In genomic region chr20:906703-907102, GRCh38 we compare ENCODE assay signal across 17 cellular contexts. TPM values are rescaled to one million over a fixed set of nuclear protein-coding genes. Genes with fewer than 3 reads are reported as not detected.
"Had no signal": no experiment of that assay in that cellular context is flagged by ENCODE, and none has a peak within 500 bp of the region (broad histone marks: within the 10 kb centered on the region; RNA-seq: fewer than 3 reads in every experiment).

No MANE protein-coding gene starts in this region.

- H3K4me1 Mint-ChIP-seq: activated CD4-positive, alpha-beta T cell treated with anti-CD3 and anti-CD28 coated beads, Interleukin-2, amount 10 ng/mL, durations not matched to agents 7 days and 5 days; activated naive CD8-positive, alpha-beta T cell treated with anti-CD3 and anti-CD28 coated beads for 36 hours; central memory CD8-positive, alpha-beta T cell had no signal

- H3K36me3 Mint-ChIP-seq: activated naive CD8-positive, alpha-beta T cell treated with anti-CD3 and anti-CD28 coated beads for 36 hours; brain; memory B cell; natural killer cell treated with Interleukin-12 subunit alpha and Interleukin-12 subunit beta and Interleukin-15 and Interleukin-18, amount 100 ng/mL, for 72 hours had no signal

- H3K27ac ChIP-seq: sigmoid colon, thoracic aorta had no signal

- H3K4me3 Mint-ChIP-seq: activated CD4-positive, alpha-beta T cell treated with anti-CD3 and anti-CD28 coated beads, Interleukin-2, amount 10 ng/mL, durations not matched to agents 7 days and 5 days; activated naive CD8-positive, alpha-beta T cell treated with anti-CD3 and anti-CD28 coated beads for 36 hours; activated T-cell treated with anti-CD3 and anti-CD28 coated beads, Interleukin-2, amount 50 U/mL, for 72 hours; brain; central memory CD8-positive, alpha-beta T cell; effector memory CD8-positive, alpha-beta T cell; memory B cell; natural killer cell treated with Interleukin-12 subunit alpha and Interleukin-12 subunit beta and Interleukin-15 and Interleukin-18, amount 100 ng/mL, for 72 hours; T-helper 2 cell treated with Interferon-gamma antibody and Interleukin-4, amounts not matched to agents 5 μg/mL and 100 μg/mL, for 36 hours had no signal

- H3K4me1 ChIP-seq: sigmoid colon had no signal

- ATAC-seq: activated T-cell treated with anti-CD3 and anti-CD28 coated beads, Interleukin-2, amount 50 U/mL, for 72 hours; effector memory CD8-positive, alpha-beta T cell; natural killer cell treated with Interleukin-12 subunit alpha and Interleukin-12 subunit beta and Interleukin-15 and Interleukin-18, amount 100 ng/mL, for 72 hours had no signal

- H3K27me3 Mint-ChIP-seq: activated CD4-positive, alpha-beta T cell treated with anti-CD3 and anti-CD28 coated beads, Interleukin-2, amount 10 ng/mL, durations not matched to agents 7 days and 5 days; activated naive CD8-positive, alpha-beta T cell treated with anti-CD3 and anti-CD28 coated beads for 36 hours; central memory CD8-positive, alpha-beta T cell; effector memory CD8-positive, alpha-beta T cell; progenitor cell of endocrine pancreas had no signal

- DNase-seq: activated CD4-positive, alpha-beta T cell treated with anti-CD3 and anti-CD28 coated beads, Interleukin-2, amount 10 ng/mL, durations not matched to agents 7 days and 5 days; activated CD8-positive, alpha-beta memory T cell treated with anti-CD3 and anti-CD28 coated beads, Interleukin-2, amount 50 U/mL, for 48 hours; activated gamma-delta T cell treated with Interleukin-2 at 50 U/mL for 16 hours; activated naive CD8-positive, alpha-beta T cell treated with anti-CD3 and anti-CD28 coated beads for 36 hours; activated T-cell treated with anti-CD3 and anti-CD28 coated beads, Interleukin-2, amount 50 U/mL, for 72 hours; dermis blood vessel endothelial cell; effector memory CD8-positive, alpha-beta T cell; foreskin melanocyte; sigmoid colon; stimulated activated CD4-positive, alpha-beta T cell treated with anti-CD3 and anti-CD28 coated beads, Interleukin-2, amount 100 ng/mL, for 24 hours had no signal

- H3K9me3 Mint-ChIP-seq: activated CD4-positive, alpha-beta T cell treated with anti-CD3 and anti-CD28 coated beads, Interleukin-2, amount 10 ng/mL, durations not matched to agents 7 days and 5 days; activated naive CD8-positive, alpha-beta T cell treated with anti-CD3 and anti-CD28 coated beads for 36 hours; activated T-cell treated with anti-CD3 and anti-CD28 coated beads, Interleukin-2, amount 50 U/mL, for 72 hours; central memory CD8-positive, alpha-beta T cell; effector memory CD8-positive, alpha-beta T cell; memory B cell; natural killer cell treated with Interleukin-12 subunit alpha and Interleukin-12 subunit beta and Interleukin-15 and Interleukin-18, amount 100 ng/mL, for 72 hours; T-helper 2 cell treated with Interferon-gamma antibody and Interleukin-4, amounts not matched to agents 5 μg/mL and 100 μg/mL, for 36 hours had no signal

- H3K36me3 ChIP-seq: sigmoid colon, thoracic aorta had no signal

- H3K4me3 ChIP-seq: sigmoid colon, thoracic aorta had no signal

- H3K9me3 ChIP-seq: sigmoid colon, thoracic aorta had no signal

- H3K27ac Mint-ChIP-seq: activated CD4-positive, alpha-beta T cell treated with anti-CD3 and anti-CD28 coated beads, Interleukin-2, amount 10 ng/mL, durations not matched to agents 7 days and 5 days; activated naive CD8-positive, alpha-beta T cell treated with anti-CD3 and anti-CD28 coated beads for 36 hours; activated T-cell treated with anti-CD3 and anti-CD28 coated beads, Interleukin-2, amount 50 U/mL, for 72 hours; effector memory CD8-positive, alpha-beta T cell; memory B cell; progenitor cell of endocrine pancreas; T-helper 2 cell treated with Interferon-gamma antibody and Interleukin-4, amounts not matched to agents 5 μg/mL and 100 μg/mL, for 36 hours had no signal

RNA-seq across cellular contexts. Expression of gene ANGPT4, which starts 9.4 kb away (rescaled TPM):
- total RNA-seq: activated CD4-positive, alpha-beta T cell treated with anti-CD3 and anti-CD28 coated beads, Interleukin-2, amount 10 ng/mL, durations not matched to agents 7 days and 5 days; activated naive CD8-positive, alpha-beta T cell treated with anti-CD3 and anti-CD28 coated beads for 36 hours; activated T-cell treated with anti-CD3 and anti-CD28 coated beads, Interleukin-2, amount 50 U/mL, for 72 hours; dermis blood vessel endothelial cell; natural killer cell treated with Interleukin-12 subunit alpha and Interleukin-12 subunit beta and Interleukin-15 and Interleukin-18, amount 100 ng/mL, for 72 hours; progenitor cell of endocrine pancreas had no signal
